ENCODE assay signal across 9 cellular contexts in genomic region chr16:16127469-16128116, GRCh38.
DNase-seq lines count a peak whose midpoint lies in the region; ATAC-seq, FAIRE-seq and TF ChIP-seq lines count a peak whose summit lies in the region.
"Had no signal": no experiment of that assay in that cellular context is flagged by ENCODE, and none has a peak within 500 bp of the region (broad histone marks: within the 10 kb centered on the region; RNA-seq: fewer than 3 reads in every experiment).

No MANE protein-coding gene starts in this region.

- H3K27me3 ChIP-seq in cardiac muscle cell = no peaks in the 10 kb centered on the region
- H3K27me3 ChIP-seq in psoas muscle (ENCODE audit: insufficient read depth in 3 of 3, low read length in 2 of 3) = no peaks in the 10 kb centered on the region

- intact Hi-C loops in psoas muscle (cut with DNase I) = loop anchor here (1.0 to 5.0 kb wide), 5 partner anchors 250 to 361 kb away; partner anchors contain the start of gene MYH11 (in 1 of the 2)

- peaks cover 26 to 34% of the 10 kb centered on the region in 2 donors for H3K36me3 Mint-ChIP-seq in activated naive CD4-positive, alpha-beta T cell treated with anti-CD3 and anti-CD28 coated beads, Interleukin-2, amount 50 U/mL, for 72 hours

- FAIRE-seq in urothelium cell line (lab: Jason Lieb, UNC) = no peak
- FAIRE-seq: frontal cortex had no signal

- WGBS in psoas muscle, 3 donors = 34 to 44% (median 37%) methylated on average over 11 of the region's 11 CpGs

- no peak overlapping the region for H3K27ac ChIP-seq in cardiac muscle cell
- H3K27ac ChIP-seq in psoas muscle = no peak overlapping the region

- H3K9me3 Mint-ChIP-seq in activated naive CD4-positive, alpha-beta T cell treated with anti-CD3 and anti-CD28 coated beads, Interleukin-2, amount 50 U/mL, for 72 hours = peaks cover 0 to 11% of the 10 kb centered on the region in 2 donors

- H3K9me3 ChIP-seq in cardiac muscle cell (ENCODE audit: low read depth) (no peaks in the 10 kb centered on the region), psoas muscle (peaks cover 6% of the 10 kb centered on the region)

- H3K4me3 ChIP-seq in cardiac muscle cell (no peak overlapping the region), psoas muscle (no peak overlapping the region)

- peak; percentile 80 to 87 for ATAC-seq in activated naive CD4-positive, alpha-beta T cell treated with anti-CD3 and anti-CD28 coated beads, Interleukin-2, amount 50 U/mL, for 72 hours
- peak; percentile 86 to 91 (median 88) for ATAC-seq in psoas muscle
- no peak for ATAC-seq in HG02852 (IDR thresholded peaks at IDR 0.05; ENCODE audit: unreplicated experiment)

- H3K36me3 ChIP-seq in cardiac muscle cell (peaks cover 2% of the 10 kb centered on the region), psoas muscle (ENCODE audit: insufficient read depth in 1 of 2, low read depth in 1 of 2) (peaks cover 3 to 79% of the 10 kb centered on the region in 2 donors)

- peak; percentile 77 for DNase-seq in DMS53 (lab: John Stamatoyannopoulos, UW)
- peak in 68 of 76 experiments; percentile 4 to 80 (median 55) for DNase-seq in HUDEP-2 (lab: John Stamatoyannopoulos, UW; ENCODE audit: unreplicated experiment in 76 of 76)
- DNase-seq in SKM-1 treated with dmso at 0.1 percent for 144 hours (lab: John Stamatoyannopoulos, UW; ENCODE audit: unreplicated experiment) = peak; percentile 27
- peak; percentile 62 to 72 for DNase-seq in activated naive CD4-positive, alpha-beta T cell treated with anti-CD3 and anti-CD28 coated beads, Interleukin-2, amount 50 U/mL, for 72 hours (ENCODE audit: low spot score in 2 of 2)
- DNase-seq in cardiac muscle cell (ENCODE audit: low read depth in 1 of 2, low spot score in 1 of 2) = peak; percentile 83
- DNase-seq in psoas muscle = peak; percentile 59 to 75
- DNase-seq in urothelium cell line (ENCODE audit: low spot score) = peak; percentile 72

- peak overlapping the region in 1 of 2 donors; percentile 78 for H3K27ac Mint-ChIP-seq in activated naive CD4-positive, alpha-beta T cell treated with anti-CD3 and anti-CD28 coated beads, Interleukin-2, amount 50 U/mL, for 72 hours

- H3K4me1 ChIP-seq in cardiac muscle cell (ENCODE audit: low read depth) (no peaks in the 10 kb centered on the region), psoas muscle (no peaks in the 10 kb centered on the region)

- TF ChIP-seq CTCF in cardiac muscle cell (IDR thresholded peaks at IDR 0.05; ENCODE audit: low read depth, low read length) = peak; percentile 88
- TF ChIP-seq CTCF in psoas muscle (IDR thresholded peaks at IDR 0.05) = peak; percentile 87

Comparison
In these comparisons a context has a peak if more than half of its experiments do, and no peak if none do; other contexts are left out.
1. DNase-seq: peak in every context shown above with its lines; median percentile 83 in cardiac muscle cell; 77 in DMS53; 72 in urothelium cell line; 67 in activated naive CD4-positive, alpha-beta T cell treated with anti-CD3 and anti-CD28 coated beads, Interleukin-2, amount 50 U/mL, for 72 hours; 67 in psoas muscle; 55 in HUDEP-2; 27 in SKM-1 treated with dmso at 0.1 percent for 144 hours.